Comparison of ENCODE assay signal across 21 cellular contexts in genomic region chr12:67286257-67286656, GRCh38.
"Had no signal": no experiment of that assay in that cellular context is flagged by ENCODE, and none has a peak within 500 bp of the region (broad histone marks: within the 10 kb centered on the region; RNA-seq: fewer than 3 reads in every experiment).

No MANE protein-coding gene starts in this region.

- H3K4me3 ChIP-seq: adrenal gland, SK-N-MC had no signal

- H3K9me3 ChIP-seq: adrenal gland had no signal

- H3K27me3 Mint-ChIP-seq: activated CD8-positive, alpha-beta T cell treated with anti-CD3 and anti-CD28 coated beads for 36 hours; activated naive CD8-positive, alpha-beta T cell; T-cell had no signal

- H3K27me3 ChIP-seq: adrenal gland had no signal

- H3K27ac Mint-ChIP-seq: activated CD8-positive, alpha-beta T cell treated with anti-CD3 and anti-CD28 coated beads for 36 hours; activated naive CD8-positive, alpha-beta T cell; activated T-cell treated with anti-CD3 and anti-CD28 coated beads, Interleukin-2, amount 50 U/mL, for 72 hours; activated T-helper 2 cell treated with anti-CD3 and anti-CD28 coated beads, Interferon-gamma antibody, Interleukin-2, Interleukin-4, amounts not matched to agents 10 μg/mL and 5 μg/mL and 100 μg/mL, durations not matched to agents 14 hours and 24 hours and 36 hours; T-cell had no signal

- H3K4me3 Mint-ChIP-seq: activated CD8-positive, alpha-beta T cell treated with anti-CD3 and anti-CD28 coated beads for 36 hours; activated naive CD8-positive, alpha-beta T cell; activated T-cell treated with anti-CD3 and anti-CD28 coated beads, Interleukin-2, amount 50 U/mL, for 72 hours; T-cell had no signal

- H3K27ac ChIP-seq: adrenal gland, SK-N-MC had no signal

- H3K36me3 ChIP-seq: adrenal gland had no signal

- H3K9me3 Mint-ChIP-seq: activated T-cell treated with anti-CD3 and anti-CD28 coated beads, Interleukin-2, amount 50 U/mL, for 72 hours; activated T-helper 2 cell treated with anti-CD3 and anti-CD28 coated beads, Interferon-gamma antibody, Interleukin-2, Interleukin-4, amounts not matched to agents 10 μg/mL and 5 μg/mL and 100 μg/mL, durations not matched to agents 14 hours and 24 hours and 36 hours; T-cell had no signal

- DNase-seq: activated CD4-positive, alpha-beta T cell treated with anti-CD3 and anti-CD28 coated beads for 4 hours; activated CD8-positive, alpha-beta memory T cell treated with anti-CD3 and anti-CD28 coated beads, Interleukin-2, amount 50 U/mL, for 4 hours; activated CD8-positive, alpha-beta T cell treated with anti-CD3 and anti-CD28 coated beads for 36 hours; activated gamma-delta T cell treated with Interleukin-2 at 50 U/mL for 16 hours; activated T-cell treated with anti-CD3 and anti-CD28 coated beads, Interleukin-2, amount 50 U/mL, for 72 hours; adrenal gland; anterior cingulate cortex; MM.1S; NCI-H1105; NCI-H1436; NCI-H1694 treated with DMSO at 0.1 percent for 48 hours; NCI-H2029 treated with DMSO at 0.1 percent for 48 hours; NCI-H345; NCI-H510A; NCI-H526 treated with DMSO at 0.1 percent for 48 hours; NCI-H82; T-cell had no signal

- ATAC-seq: activated CD4-positive, CD25-positive, alpha-beta regulatory T cell treated with anti-CD3 and anti-CD28 coated beads, Interleukin-2, amount 50 U/mL, for 24 hours; activated CD8-positive, alpha-beta T cell treated with anti-CD3 and anti-CD28 coated beads for 36 hours; activated T-cell treated with anti-CD3 and anti-CD28 coated beads, Interleukin-2, amount 50 U/mL, for 72 hours; T-cell had no signal
